ENCODE assay signal across 26 cellular contexts in the genomic region with DNA sequence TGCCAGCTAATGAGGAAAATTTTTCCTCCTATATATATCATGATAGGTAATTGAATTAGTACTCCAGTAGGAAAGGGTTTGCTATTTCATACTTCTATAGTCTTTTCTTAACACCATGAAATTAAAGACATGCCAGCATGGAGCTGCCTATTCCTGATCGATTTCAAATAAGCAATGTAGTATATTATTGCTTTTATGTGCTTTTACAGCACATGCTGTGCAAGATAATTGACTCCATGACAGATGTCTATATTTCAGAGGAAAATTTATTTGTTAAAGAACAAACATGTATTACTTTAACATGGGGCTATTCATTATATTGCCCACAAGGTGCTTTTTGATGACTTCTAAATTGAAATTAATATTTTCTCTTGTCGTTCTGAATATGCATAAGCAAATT.
"Had no signal": no experiment of that assay in that cellular context is flagged by ENCODE, and none has a peak within 500 bp of the region (broad histone marks: within the 10 kb centered on the region; RNA-seq: fewer than 3 reads in every experiment).

No MANE protein-coding gene starts in this region.

- H3K9me3 Mint-ChIP-seq: activated CD4-positive, alpha-beta memory T cell treated with anti-CD3 and anti-CD28 coated beads for 36 hours; activated naive CD4-positive, alpha-beta T cell treated with anti-CD3 and anti-CD28 coated beads, Interleukin-2, amount 10 ng/mL, durations not matched to agents 7 days and 5 days; activated T-helper 2 cell treated with anti-CD3 and anti-CD28 coated beads, Interferon-gamma antibody, Interleukin-2, Interleukin-4, amounts not matched to agents 10 μg/mL and 5 μg/mL and 100 μg/mL, durations not matched to agents 14 hours and 24 hours and 36 hours had no signal

- H3K9me3 ChIP-seq: Peyer's patch, SJCRH30, SK-N-SH had no signal

- H3K27ac Mint-ChIP-seq: activated CD4-positive, alpha-beta memory T cell treated with anti-CD3 and anti-CD28 coated beads for 36 hours; activated CD4-positive, alpha-beta T cell treated with anti-CD3 and anti-CD28 coated beads, Interleukin-2, amount 10 ng/mL, durations not matched to agents 7 days and 5 days; activated naive CD4-positive, alpha-beta T cell treated with anti-CD3 and anti-CD28 coated beads, Interleukin-2, amount 10 ng/mL, durations not matched to agents 7 days and 5 days; activated naive CD8-positive, alpha-beta T cell treated with anti-CD3 and anti-CD28 coated beads for 36 hours; activated T-helper 2 cell treated with anti-CD3 and anti-CD28 coated beads, Interferon-gamma antibody, Interleukin-2, Interleukin-4, amounts not matched to agents 10 μg/mL and 5 μg/mL and 100 μg/mL, durations not matched to agents 14 hours and 24 hours and 36 hours had no signal

- H3K36me3 ChIP-seq: brain microvascular endothelial cell, Peyer's patch, SJCRH30 had no signal

- H3K4me3 ChIP-seq: Peyer's patch, SJCRH30 had no signal

- DNase-seq: activated CD4-positive, alpha-beta memory T cell treated with anti-CD3 and anti-CD28 coated beads for 36 hours; activated CD4-positive, alpha-beta T cell treated with anti-CD3 and anti-CD28 coated beads, Interleukin-2, amount 10 ng/mL, durations not matched to agents 7 days and 5 days; activated CD4-positive, CD25-positive, alpha-beta regulatory T cell; activated gamma-delta T cell treated with Interleukin-2 at 50 U/mL for 16 hours; activated naive CD4-positive, alpha-beta T cell treated with anti-CD3 and anti-CD28 coated beads, Interleukin-2, amount 10 ng/mL, durations not matched to agents 7 days and 5 days; activated naive CD8-positive, alpha-beta T cell treated with anti-CD3 and anti-CD28 coated beads for 36 hours; activated T-cell treated with anti-CD3 and anti-CD28 coated beads for 4 hours; activated T-cell treated with anti-CD3 and anti-CD28 coated beads, Interleukin-2, amount 50 U/mL, for 48 hours; brain microvascular endothelial cell; cerebellar nuclear complex; MV-4-11; NCI-H1092 treated with DMSO at 0.1 percent for 48 hours; NCI-H1436 treated with DMSO at 0.1 percent for 48 hours; NCI-H2029; NCI-H446; NCI-H524; NCI-H82; Peyer's patch; Right ventricle myocardium superior; SJCRH30; SK-N-SH; T-helper 1 cell had no signal

- H3K27ac ChIP-seq: brain microvascular endothelial cell, KMS-11, Peyer's patch, RWPE1, VCaP had no signal

- H3K9me2 ChIP-seq: SK-N-SH had no signal

- H3K4me2 ChIP-seq: KMS-11, SK-N-SH had no signal

- H3K4me3 Mint-ChIP-seq: activated CD4-positive, alpha-beta memory T cell treated with anti-CD3 and anti-CD28 coated beads for 36 hours; activated CD4-positive, alpha-beta T cell treated with anti-CD3 and anti-CD28 coated beads, Interleukin-2, amount 10 ng/mL, durations not matched to agents 7 days and 5 days; activated naive CD4-positive, alpha-beta T cell treated with anti-CD3 and anti-CD28 coated beads, Interleukin-2, amount 10 ng/mL, durations not matched to agents 7 days and 5 days; activated naive CD8-positive, alpha-beta T cell treated with anti-CD3 and anti-CD28 coated beads for 36 hours had no signal

- H3K36me3 Mint-ChIP-seq: activated CD4-positive, alpha-beta memory T cell treated with anti-CD3 and anti-CD28 coated beads for 36 hours; activated naive CD4-positive, alpha-beta T cell treated with anti-CD3 and anti-CD28 coated beads, Interleukin-2, amount 10 ng/mL, durations not matched to agents 7 days and 5 days had no signal

- H3K27me3 ChIP-seq: brain microvascular endothelial cell, Peyer's patch, SJCRH30 had no signal
